2 cellular contexts compared by ENCODE assay signal in the genomic region with DNA sequence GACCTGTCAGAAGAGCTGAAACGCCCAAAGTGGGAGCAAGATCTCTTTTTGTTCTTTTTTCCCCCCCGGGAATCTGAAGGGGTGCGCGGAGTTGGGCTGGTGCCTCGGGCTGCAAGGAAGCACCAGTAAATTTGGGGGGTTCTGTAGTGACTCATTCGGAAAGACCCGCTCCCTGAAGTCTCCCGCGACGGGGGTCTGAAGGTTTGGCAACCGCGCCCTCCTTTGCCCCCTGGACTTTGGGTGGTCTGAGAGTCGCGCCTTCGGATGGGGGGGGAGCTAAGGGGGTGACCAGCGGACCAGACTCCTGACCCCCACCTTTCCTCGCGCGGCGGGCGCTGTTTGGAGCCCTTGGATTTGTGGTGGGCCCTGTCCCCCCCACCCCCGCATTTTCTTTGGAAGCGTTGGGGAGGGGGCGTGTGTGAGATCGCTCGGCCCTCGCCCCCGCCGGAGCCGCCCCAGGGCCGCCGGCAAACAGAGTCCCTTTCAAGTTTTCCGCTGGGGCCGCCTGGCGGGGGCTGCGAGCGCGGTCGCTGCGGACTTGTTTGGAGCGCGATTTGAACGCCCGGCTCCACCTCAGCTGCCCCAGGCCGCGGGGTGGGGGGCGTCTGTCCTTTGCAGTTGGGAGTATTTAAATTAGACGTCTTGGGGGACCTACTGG.
TF ChIP-seq lines count a peak whose summit lies in the region.

No MANE protein-coding gene starts in this region.

TF ChIP-seq in Ishikawa, 13 proteins besides CTCF, POLR2A, EP300 and RAD21 (continued from another document):
- TF ChIP-seq, protein P1, sequence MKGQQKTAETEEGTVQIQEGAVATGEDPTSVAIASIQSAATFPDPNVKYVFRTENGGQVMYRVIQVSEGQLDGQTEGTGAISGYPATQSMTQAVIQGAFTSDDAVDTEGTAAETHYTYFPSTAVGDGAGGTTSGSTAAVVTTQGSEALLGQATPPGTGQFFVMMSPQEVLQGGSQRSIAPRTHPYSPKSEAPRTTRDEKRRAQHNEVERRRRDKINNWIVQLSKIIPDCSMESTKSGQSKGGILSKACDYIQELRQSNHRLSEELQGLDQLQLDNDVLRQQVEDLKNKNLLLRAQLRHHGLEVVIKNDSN (IDR thresholded peaks at IDR 0.05) = no peak
- no peak; the same call in 1 of the 2 replicates for TF ChIP-seq TCF12 (IDR thresholded peaks at IDR 0.05; ENCODE audit: low read depth)
- TF ChIP-seq ZBTB7A (IDR thresholded peaks at IDR 0.05; ENCODE audit: low read depth) = peak; percentile 54

TF ChIP-seq in K562, 482 proteins besides CTCF, POLR2A, EP300 and RAD21 (continued from another document and continues in another):
- TF ChIP-seq MAZ (CRISPR knock-in tag; conservative IDR thresholded peaks at IDR 0.05 in 1 of 2, IDR thresholded peaks at IDR 0.05 in 1 of 2) = peak; percentile 25 to 50; a peak in 1 of 4 replicates
- no peak for TF ChIP-seq CREM (IDR thresholded peaks at IDR 0.05; ENCODE audit: low read depth)
- 0 out of 2 replicates have a peak, but pooled peaks have one; percentile 50 for TF ChIP-seq FOSL1 (tag; conservative IDR thresholded peaks at IDR 0.05)
- TF ChIP-seq FOS (IDR thresholded peaks at IDR 0.05; ENCODE audit: extremely low read depth, insufficient read length) = no peak
- TF ChIP-seq ETV6 (IDR thresholded peaks at IDR 0.05; ENCODE audit: borderline replicate concordance in 1 of 2, low read depth in 2 of 2, low read length in 1 of 2) = 0 out of 4 replicates have a peak, but pooled peaks of 1 of the 2 experiments have one; percentile 11
- no peak for TF ChIP-seq ETV6 (CRISPR knock-in tag; IDR thresholded peaks at IDR 0.05; ENCODE audit: borderline replicate concordance)
- TF ChIP-seq ZBTB7A (IDR thresholded peaks at IDR 0.05; ENCODE audit: borderline replicate concordance, control insufficient read depth, low read depth, low read length) = peak; percentile 94; the same call in 1 of the 2 replicates
- TF ChIP-seq, protein P2, sequence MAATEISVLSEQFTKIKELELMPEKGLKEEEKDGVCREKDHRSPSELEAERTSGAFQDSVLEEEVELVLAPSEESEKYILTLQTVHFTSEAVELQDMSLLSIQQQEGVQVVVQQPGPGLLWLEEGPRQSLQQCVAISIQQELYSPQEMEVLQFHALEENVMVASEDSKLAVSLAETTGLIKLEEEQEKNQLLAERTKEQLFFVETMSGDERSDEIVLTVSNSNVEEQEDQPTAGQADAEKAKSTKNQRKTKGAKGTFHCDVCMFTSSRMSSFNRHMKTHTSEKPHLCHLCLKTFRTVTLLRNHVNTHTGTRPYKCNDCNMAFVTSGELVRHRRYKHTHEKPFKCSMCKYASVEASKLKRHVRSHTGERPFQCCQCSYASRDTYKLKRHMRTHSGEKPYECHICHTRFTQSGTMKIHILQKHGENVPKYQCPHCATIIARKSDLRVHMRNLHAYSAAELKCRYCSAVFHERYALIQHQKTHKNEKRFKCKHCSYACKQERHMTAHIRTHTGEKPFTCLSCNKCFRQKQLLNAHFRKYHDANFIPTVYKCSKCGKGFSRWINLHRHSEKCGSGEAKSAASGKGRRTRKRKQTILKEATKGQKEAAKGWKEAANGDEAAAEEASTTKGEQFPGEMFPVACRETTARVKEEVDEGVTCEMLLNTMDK (IDR thresholded peaks at IDR 0.05; ENCODE audit: borderline replicate concordance, insufficient read depth, low read depth, low read length, poor library complexity, severe bottlenecking) = peak; percentile 84
- TF ChIP-seq, protein P3, sequence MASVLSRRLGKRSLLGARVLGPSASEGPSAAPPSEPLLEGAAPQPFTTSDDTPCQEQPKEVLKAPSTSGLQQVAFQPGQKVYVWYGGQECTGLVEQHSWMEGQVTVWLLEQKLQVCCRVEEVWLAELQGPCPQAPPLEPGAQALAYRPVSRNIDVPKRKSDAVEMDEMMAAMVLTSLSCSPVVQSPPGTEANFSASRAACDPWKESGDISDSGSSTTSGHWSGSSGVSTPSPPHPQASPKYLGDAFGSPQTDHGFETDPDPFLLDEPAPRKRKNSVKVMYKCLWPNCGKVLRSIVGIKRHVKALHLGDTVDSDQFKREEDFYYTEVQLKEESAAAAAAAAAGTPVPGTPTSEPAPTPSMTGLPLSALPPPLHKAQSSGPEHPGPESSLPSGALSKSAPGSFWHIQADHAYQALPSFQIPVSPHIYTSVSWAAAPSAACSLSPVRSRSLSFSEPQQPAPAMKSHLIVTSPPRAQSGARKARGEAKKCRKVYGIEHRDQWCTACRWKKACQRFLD (CRISPR knock-in tag; IDR thresholded peaks at IDR 0.05) = 0 out of 2 replicates have a peak, but pooled peaks have one; percentile 26
- peak; percentile 68; the same call in 1 of the 2 replicates for TF ChIP-seq BRD4 (IDR thresholded peaks at IDR 0.05)
- TF ChIP-seq, protein P4, sequence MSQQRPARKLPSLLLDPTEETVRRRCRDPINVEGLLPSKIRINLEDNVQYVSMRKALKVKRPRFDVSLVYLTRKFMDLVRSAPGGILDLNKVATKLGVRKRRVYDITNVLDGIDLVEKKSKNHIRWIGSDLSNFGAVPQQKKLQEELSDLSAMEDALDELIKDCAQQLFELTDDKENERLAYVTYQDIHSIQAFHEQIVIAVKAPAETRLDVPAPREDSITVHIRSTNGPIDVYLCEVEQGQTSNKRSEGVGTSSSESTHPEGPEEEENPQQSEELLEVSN (IDR thresholded peaks at IDR 0.05; ENCODE audit: borderline replicate concordance in 1 of 2, extremely low read depth in 1 of 2, insufficient read depth in 1 of 2, insufficient read length in 1 of 2, low read depth in 1 of 2, low read length in 1 of 2, poor library complexity in 1 of 2, severe bottlenecking in 1 of 2) = peak in 1 of 2 experiments; percentile 24
- peak; percentile 21 for TF ChIP-seq KDM5B (IDR thresholded peaks at IDR 0.05; ENCODE audit: insufficient replicate concordance, low read depth, low read length)
- no peak for TF ChIP-seq SAFB (IDR thresholded peaks at IDR 0.05; ENCODE audit: borderline replicate concordance, low read depth, low read length)
- TF ChIP-seq, protein P5, sequence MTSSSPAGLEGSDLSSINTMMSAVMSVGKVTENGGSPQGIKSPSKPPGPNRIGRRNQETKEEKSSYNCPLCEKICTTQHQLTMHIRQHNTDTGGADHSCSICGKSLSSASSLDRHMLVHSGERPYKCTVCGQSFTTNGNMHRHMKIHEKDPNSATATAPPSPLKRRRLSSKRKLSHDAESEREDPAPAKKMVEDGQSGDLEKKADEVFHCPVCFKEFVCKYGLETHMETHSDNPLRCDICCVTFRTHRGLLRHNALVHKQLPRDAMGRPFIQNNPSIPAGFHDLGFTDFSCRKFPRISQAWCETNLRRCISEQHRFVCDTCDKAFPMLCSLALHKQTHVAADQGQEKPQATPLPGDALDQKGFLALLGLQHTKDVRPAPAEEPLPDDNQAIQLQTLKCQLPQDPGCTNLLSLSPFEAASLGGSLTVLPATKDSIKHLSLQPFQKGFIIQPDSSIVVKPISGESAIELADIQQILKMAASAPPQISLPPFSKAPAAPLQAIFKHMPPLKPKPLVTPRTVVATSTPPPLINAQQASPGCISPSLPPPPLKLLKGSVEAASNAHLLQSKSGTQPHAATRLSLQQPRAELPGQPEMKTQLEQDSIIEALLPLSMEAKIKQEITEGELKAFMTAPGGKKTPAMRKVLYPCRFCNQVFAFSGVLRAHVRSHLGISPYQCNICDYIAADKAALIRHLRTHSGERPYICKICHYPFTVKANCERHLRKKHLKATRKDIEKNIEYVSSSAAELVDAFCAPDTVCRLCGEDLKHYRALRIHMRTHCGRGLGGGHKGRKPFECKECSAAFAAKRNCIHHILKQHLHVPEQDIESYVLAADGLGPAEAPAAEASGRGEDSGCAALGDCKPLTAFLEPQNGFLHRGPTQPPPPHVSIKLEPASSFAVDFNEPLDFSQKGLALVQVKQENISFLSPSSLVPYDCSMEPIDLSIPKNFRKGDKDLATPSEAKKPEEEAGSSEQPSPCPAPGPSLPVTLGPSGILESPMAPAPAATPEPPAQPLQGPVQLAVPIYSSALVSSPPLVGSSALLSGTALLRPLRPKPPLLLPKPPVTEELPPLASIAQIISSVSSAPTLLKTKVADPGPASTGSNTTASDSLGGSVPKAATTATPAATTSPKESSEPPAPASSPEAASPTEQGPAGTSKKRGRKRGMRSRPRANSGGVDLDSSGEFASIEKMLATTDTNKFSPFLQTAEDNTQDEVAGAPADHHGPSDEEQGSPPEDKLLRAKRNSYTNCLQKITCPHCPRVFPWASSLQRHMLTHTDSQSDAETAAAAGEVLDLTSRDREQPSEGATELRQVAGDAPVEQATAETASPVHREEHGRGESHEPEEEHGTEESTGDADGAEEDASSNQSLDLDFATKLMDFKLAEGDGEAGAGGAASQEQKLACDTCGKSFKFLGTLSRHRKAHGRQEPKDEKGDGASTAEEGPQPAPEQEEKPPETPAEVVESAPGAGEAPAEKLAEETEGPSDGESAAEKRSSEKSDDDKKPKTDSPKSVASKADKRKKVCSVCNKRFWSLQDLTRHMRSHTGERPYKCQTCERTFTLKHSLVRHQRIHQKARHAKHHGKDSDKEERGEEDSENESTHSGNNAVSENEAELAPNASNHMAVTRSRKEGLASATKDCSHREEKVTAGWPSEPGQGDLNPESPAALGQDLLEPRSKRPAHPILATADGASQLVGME (CRISPR knock-in tag; IDR thresholded peaks at IDR 0.05) = no peak
- TF ChIP-seq XRCC3 (IDR thresholded peaks at IDR 0.05) = no peak
- TF ChIP-seq GATAD2B (IDR thresholded peaks at IDR 0.05; ENCODE audit: borderline replicate concordance) = 0 out of 2 replicates have a peak, but pooled peaks have one; percentile 56
- TF ChIP-seq EGR1 (conservative IDR thresholded peaks at IDR 0.05) = peak; percentile 88
- TF ChIP-seq JUN (IDR thresholded peaks at IDR 0.05; ENCODE audit: borderline replicate concordance, low read depth, low read length) = no peak
- TF ChIP-seq JUN (CRISPR knock-in tag; IDR thresholded peaks at IDR 0.05; ENCODE audit: borderline replicate concordance) = no peak
- peak in 1 of 2 experiments; percentile 8; a peak in 1 of 4 replicates for TF ChIP-seq SIN3A (IDR thresholded peaks at IDR 0.05; ENCODE audit: borderline replicate concordance in 2 of 2, control insufficient read depth in 1 of 2, low read depth in 2 of 2, low read length in 2 of 2)
- TF ChIP-seq, protein P6, sequence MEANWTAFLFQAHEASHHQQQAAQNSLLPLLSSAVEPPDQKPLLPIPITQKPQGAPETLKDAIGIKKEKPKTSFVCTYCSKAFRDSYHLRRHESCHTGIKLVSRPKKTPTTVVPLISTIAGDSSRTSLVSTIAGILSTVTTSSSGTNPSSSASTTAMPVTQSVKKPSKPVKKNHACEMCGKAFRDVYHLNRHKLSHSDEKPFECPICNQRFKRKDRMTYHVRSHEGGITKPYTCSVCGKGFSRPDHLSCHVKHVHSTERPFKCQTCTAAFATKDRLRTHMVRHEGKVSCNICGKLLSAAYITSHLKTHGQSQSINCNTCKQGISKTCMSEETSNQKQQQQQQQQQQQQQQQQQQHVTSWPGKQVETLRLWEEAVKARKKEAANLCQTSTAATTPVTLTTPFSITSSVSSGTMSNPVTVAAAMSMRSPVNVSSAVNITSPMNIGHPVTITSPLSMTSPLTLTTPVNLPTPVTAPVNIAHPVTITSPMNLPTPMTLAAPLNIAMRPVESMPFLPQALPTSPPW (CRISPR knock-in tag; IDR thresholded peaks at IDR 0.05) = peak; percentile 58; the same call in 1 of the 2 replicates
- 0 out of 2 replicates have a peak, but pooled peaks have one; percentile 31 for TF ChIP-seq CREB1 (IDR thresholded peaks at IDR 0.05)
- no peak for TF ChIP-seq CREB1 (CRISPR knock-in tag; IDR thresholded peaks at IDR 0.05)
- TF ChIP-seq, protein P7, sequence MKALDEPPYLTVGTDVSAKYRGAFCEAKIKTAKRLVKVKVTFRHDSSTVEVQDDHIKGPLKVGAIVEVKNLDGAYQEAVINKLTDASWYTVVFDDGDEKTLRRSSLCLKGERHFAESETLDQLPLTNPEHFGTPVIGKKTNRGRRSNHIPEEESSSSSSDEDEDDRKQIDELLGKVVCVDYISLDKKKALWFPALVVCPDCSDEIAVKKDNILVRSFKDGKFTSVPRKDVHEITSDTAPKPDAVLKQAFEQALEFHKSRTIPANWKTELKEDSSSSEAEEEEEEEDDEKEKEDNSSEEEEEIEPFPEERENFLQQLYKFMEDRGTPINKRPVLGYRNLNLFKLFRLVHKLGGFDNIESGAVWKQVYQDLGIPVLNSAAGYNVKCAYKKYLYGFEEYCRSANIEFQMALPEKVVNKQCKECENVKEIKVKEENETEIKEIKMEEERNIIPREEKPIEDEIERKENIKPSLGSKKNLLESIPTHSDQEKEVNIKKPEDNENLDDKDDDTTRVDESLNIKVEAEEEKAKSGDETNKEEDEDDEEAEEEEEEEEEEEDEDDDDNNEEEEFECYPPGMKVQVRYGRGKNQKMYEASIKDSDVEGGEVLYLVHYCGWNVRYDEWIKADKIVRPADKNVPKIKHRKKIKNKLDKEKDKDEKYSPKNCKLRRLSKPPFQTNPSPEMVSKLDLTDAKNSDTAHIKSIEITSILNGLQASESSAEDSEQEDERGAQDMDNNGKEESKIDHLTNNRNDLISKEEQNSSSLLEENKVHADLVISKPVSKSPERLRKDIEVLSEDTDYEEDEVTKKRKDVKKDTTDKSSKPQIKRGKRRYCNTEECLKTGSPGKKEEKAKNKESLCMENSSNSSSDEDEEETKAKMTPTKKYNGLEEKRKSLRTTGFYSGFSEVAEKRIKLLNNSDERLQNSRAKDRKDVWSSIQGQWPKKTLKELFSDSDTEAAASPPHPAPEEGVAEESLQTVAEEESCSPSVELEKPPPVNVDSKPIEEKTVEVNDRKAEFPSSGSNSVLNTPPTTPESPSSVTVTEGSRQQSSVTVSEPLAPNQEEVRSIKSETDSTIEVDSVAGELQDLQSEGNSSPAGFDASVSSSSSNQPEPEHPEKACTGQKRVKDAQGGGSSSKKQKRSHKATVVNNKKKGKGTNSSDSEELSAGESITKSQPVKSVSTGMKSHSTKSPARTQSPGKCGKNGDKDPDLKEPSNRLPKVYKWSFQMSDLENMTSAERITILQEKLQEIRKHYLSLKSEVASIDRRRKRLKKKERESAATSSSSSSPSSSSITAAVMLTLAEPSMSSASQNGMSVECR (CRISPR knock-in tag; IDR thresholded peaks at IDR 0.05) = no peak
- TF ChIP-seq LCOR (CRISPR knock-in tag; IDR thresholded peaks at IDR 0.05) = 0 out of 2 replicates have a peak, but pooled peaks have one; percentile 27
- peak; percentile 43 for TF ChIP-seq CXXC5 (CRISPR knock-in tag; IDR thresholded peaks at IDR 0.05)
- no peak for TF ChIP-seq BCL6 (CRISPR knock-in tag; IDR thresholded peaks at IDR 0.05)
- peak; percentile 45 for TF ChIP-seq RBFOX2 (IDR thresholded peaks at IDR 0.05; ENCODE audit: low read depth, low read length)
- no peak for TF ChIP-seq SMARCA4 (IDR thresholded peaks at IDR 0.05)
- peak; percentile 64 for TF ChIP-seq CCNT2 (IDR thresholded peaks at IDR 0.05; ENCODE audit: borderline replicate concordance, extremely low read depth, insufficient read length, low read depth, low read length)
- TF ChIP-seq CBFA2T3 (IDR thresholded peaks at IDR 0.05) = no peak
- TF ChIP-seq RB1 (IDR thresholded peaks at IDR 0.05; ENCODE audit: low read depth) = peak; percentile 48; the same call in 1 of the 2 replicates
- TF ChIP-seq TAF1 (IDR thresholded peaks at IDR 0.05; ENCODE audit: control insufficient read depth, extremely low read depth, insufficient read depth, low read length, severe bottlenecking) = peak; percentile 43
- peak; percentile 68 for TF ChIP-seq HMGN3 (IDR thresholded peaks at IDR 0.05; ENCODE audit: borderline replicate concordance, extremely low read depth, insufficient read length, low read depth, low read length)
- TF ChIP-seq PML (IDR thresholded peaks at IDR 0.05; ENCODE audit: low read length) = 0 out of 2 replicates have a peak, but pooled peaks have one; percentile 12
- no peak for TF ChIP-seq ZNF217 (CRISPR knock-in tag; IDR thresholded peaks at IDR 0.05)
